In genomic region chr3:117170112-117170511, GRCh38 we compare ENCODE assay signal across 19 cellular contexts.
DNase-seq lines count a peak whose midpoint lies in the region; ATAC-seq and TF ChIP-seq lines count a peak whose summit lies in the region.
"Had no signal": no experiment of that assay in that cellular context is flagged by ENCODE, and none has a peak within 500 bp of the region (broad histone marks: within the 10 kb centered on the region; RNA-seq: fewer than 3 reads in every experiment).

No MANE protein-coding gene starts in this region.

- H3K4me1 ChIP-seq in BLaER1 treated with 17β-estradiol and CSF1 and Interleukin-3, amounts not matched to agents 10 nM and 100 nM, result peaks cover 9 to 38% (median 30%) of the 10 kb centered on the region in 10 experiments; a peak in 19 of 20 replicates
- H3K4me1 ChIP-seq in DOHH2 (ENCODE audit: control insufficient read depth, low read length) (peaks cover 71% of the 10 kb centered on the region), uterus (no peaks in the 10 kb centered on the region)
- H3K4me1 ChIP-seq: SJCRH30 had no signal

- no peaks in the 10 kb centered on the region for H4K20me1 ChIP-seq in BLaER1 treated with 17β-estradiol and CSF1 and Interleukin-3, amounts not matched to agents 10 nM and 100 nM
- no peaks in the 10 kb centered on the region for H4K20me1 ChIP-seq in DOHH2 (ENCODE audit: control insufficient read depth, insufficient read depth, low read depth, low read length)

- H3K9me2 ChIP-seq in DOHH2 (replicated peaks; ENCODE audit: control insufficient read depth, low read length), result no peaks in the 10 kb centered on the region

- no peak for ATAC-seq in stimulated activated memory B cell treated with anti-CD40 and anti-IgM and Interleukin-4, amounts not matched to agents 10 μg/mL and 1 μg/mL and 100 μg/mL, for 72 hours
- ATAC-seq: K562, Panc1 had no signal

- H3K4me1 Mint-ChIP-seq in neural crest cell, result peaks cover 15% of the 10 kb centered on the region
- H3K4me1 Mint-ChIP-seq in stimulated activated memory B cell treated with anti-CD40 and anti-IgM and Interleukin-4, amounts not matched to agents 10 μg/mL and 1 μg/mL and 100 μg/mL, for 72 hours, result peaks cover 6% of the 10 kb centered on the region

- no peaks in the 10 kb centered on the region for H3K79me2 ChIP-seq in DOHH2 (ENCODE audit: control insufficient read depth, low read length)

- no peak overlapping the region for H3K9ac ChIP-seq in BLaER1 treated with 17β-estradiol and CSF1 and Interleukin-3, amounts not matched to agents 10 nM and 100 nM

- H3K27ac ChIP-seq in BLaER1 treated with 17β-estradiol and CSF1 and Interleukin-3, amounts not matched to agents 10 nM and 100 nM, result 0 out of 22 replicates have a peak overlapping the region, but pooled peaks of 1 of the 11 experiments have one; percentile 0
- H3K27ac ChIP-seq in DOHH2 (ENCODE audit: low read depth, low read length) (peak overlapping the region; percentile 97), uterus (no peak overlapping the region)
- H3K27ac ChIP-seq: SJCRH30 had no signal

- peaks cover 11% of the 10 kb centered on the region for H3F3A ChIP-seq in DOHH2 (ENCODE audit: control insufficient read depth, insufficient read depth)

- no peaks in the 10 kb centered on the region for H3K27me3 Mint-ChIP-seq in neural crest cell (ENCODE audit: low read depth)
- no peaks in the 10 kb centered on the region for H3K27me3 Mint-ChIP-seq in stimulated activated memory B cell treated with anti-CD40 and anti-IgM and Interleukin-4, amounts not matched to agents 10 μg/mL and 1 μg/mL and 100 μg/mL, for 72 hours
- H3K27me3 Mint-ChIP-seq: CD4-positive, alpha-beta T cell had no signal

- no peaks in the 10 kb centered on the region for H3K36me3 ChIP-seq in BLaER1 treated with 17β-estradiol and CSF1 and Interleukin-3, amounts not matched to agents 10 nM and 100 nM
- peaks cover 7% of the 10 kb centered on the region for H3K36me3 ChIP-seq in DOHH2 (ENCODE audit: control insufficient read depth, low read length)
- H3K36me3 ChIP-seq in uterus, result no peaks in the 10 kb centered on the region
- H3K36me3 ChIP-seq: BE2C, SJCRH30 had no signal

- H3K4me3 ChIP-seq in BLaER1 treated with 17β-estradiol and CSF1 and Interleukin-3, amounts not matched to agents 10 nM and 100 nM, result no peak overlapping the region
- peak overlapping the region; percentile 20; the same call in 1 of the 2 replicates for H3K4me3 ChIP-seq in DOHH2 (ENCODE audit: low read length)
- H3K4me3 ChIP-seq in uterus, result no peak overlapping the region
- H3K4me3 ChIP-seq: K562, SJCRH30 had no signal

- DNase-seq in NCI-H510A treated with DMSO at 0.1 percent for 48 hours (lab: John Stamatoyannopoulos, UW) (peak; percentile 29), neural crest cell (ENCODE audit: low read depth, low spot score) (no peak), uterus (no peak), NCI-H2196 (lab: John Stamatoyannopoulos, UW; ENCODE audit: unreplicated experiment) (no peak)
- DNase-seq: BE2C; CD4-positive, alpha-beta T cell; GDM1; MM.1S; NCI-H1092; NCI-H1694; NCI-H2081; NCI-H748 treated with DMSO at 0.1 percent for 48 hours; SJCRH30; T-helper 1 cell had no signal

- peak overlapping the region; percentile 40 for H3K27ac Mint-ChIP-seq in neural crest cell (ENCODE audit: unreplicated experiment)
- H3K27ac Mint-ChIP-seq in stimulated activated memory B cell treated with anti-CD40 and anti-IgM and Interleukin-4, amounts not matched to agents 10 μg/mL and 1 μg/mL and 100 μg/mL, for 72 hours, result no peak overlapping the region
- H3K27ac Mint-ChIP-seq: CD4-positive, alpha-beta T cell had no signal

- no peaks in the 10 kb centered on the region for H3K36me3 Mint-ChIP-seq in neural crest cell (ENCODE audit: low read depth)
- H3K36me3 Mint-ChIP-seq in stimulated activated memory B cell treated with anti-CD40 and anti-IgM and Interleukin-4, amounts not matched to agents 10 μg/mL and 1 μg/mL and 100 μg/mL, for 72 hours, result no peaks in the 10 kb centered on the region

- no peak overlapping the region for H3K4me3 Mint-ChIP-seq in neural crest cell
- H3K4me3 Mint-ChIP-seq in stimulated activated memory B cell treated with anti-CD40 and anti-IgM and Interleukin-4, amounts not matched to agents 10 μg/mL and 1 μg/mL and 100 μg/mL, for 72 hours, result no peak overlapping the region
- H3K4me3 Mint-ChIP-seq: CD4-positive, alpha-beta T cell had no signal

- peak overlapping the region in 7 of 11 experiments; percentile 42 to 78 (median 63); a peak in 9 of 22 replicates for H3K4me2 ChIP-seq in BLaER1 treated with 17β-estradiol and CSF1 and Interleukin-3, amounts not matched to agents 10 nM and 100 nM
- peak overlapping the region; percentile 39 for H3K4me2 ChIP-seq in DOHH2 (ENCODE audit: low read length)

- H3K27me3 ChIP-seq in BLaER1 treated with 17β-estradiol and CSF1 and Interleukin-3, amounts not matched to agents 10 nM and 100 nM, result no peaks in the 10 kb centered on the region
- H3K27me3 ChIP-seq in DOHH2 (ENCODE audit: control insufficient read depth, low read length) (no peaks in the 10 kb centered on the region), uterus (no peaks in the 10 kb centered on the region)
- H3K27me3 ChIP-seq: BE2C, SJCRH30 had no signal

- no peak for TF ChIP-seq POLR2A in uterus (IDR thresholded peaks at IDR 0.05)

- H3K9me3 Mint-ChIP-seq in neural crest cell, result no peaks in the 10 kb centered on the region
- peaks cover 4% of the 10 kb centered on the region for H3K9me3 Mint-ChIP-seq in stimulated activated memory B cell treated with anti-CD40 and anti-IgM and Interleukin-4, amounts not matched to agents 10 μg/mL and 1 μg/mL and 100 μg/mL, for 72 hours

- no peaks in the 10 kb centered on the region; a peak in 1 of 22 replicates for H3K9me3 ChIP-seq in BLaER1 treated with 17β-estradiol and CSF1 and Interleukin-3, amounts not matched to agents 10 nM and 100 nM (replicated peaks in 1 of 11)
- peaks cover 3% of the 10 kb centered on the region; the same call in 1 of the 2 replicates for H3K9me3 ChIP-seq in DOHH2 (ENCODE audit: control insufficient read depth, insufficient read depth, low read length)
- no peaks in the 10 kb centered on the region for H3K9me3 ChIP-seq in uterus
- H3K9me3 ChIP-seq: BE2C, SJCRH30 had no signal

- intact Hi-C loops in uterus (cut with DNase I; ENCODE audit: low total_unique reads), result no loop called here

- TF ChIP-seq CTCF in DOHH2 (IDR thresholded peaks at IDR 0.05; ENCODE audit: low read depth, low read length, poor library complexity, severe bottlenecking) (no peak), neural crest cell (conservative IDR thresholded peaks at IDR 0.05) (no peak), uterus (IDR thresholded peaks at IDR 0.05) (no peak)
